ENCODE assay signal across 30 cellular contexts in the genomic region with DNA sequence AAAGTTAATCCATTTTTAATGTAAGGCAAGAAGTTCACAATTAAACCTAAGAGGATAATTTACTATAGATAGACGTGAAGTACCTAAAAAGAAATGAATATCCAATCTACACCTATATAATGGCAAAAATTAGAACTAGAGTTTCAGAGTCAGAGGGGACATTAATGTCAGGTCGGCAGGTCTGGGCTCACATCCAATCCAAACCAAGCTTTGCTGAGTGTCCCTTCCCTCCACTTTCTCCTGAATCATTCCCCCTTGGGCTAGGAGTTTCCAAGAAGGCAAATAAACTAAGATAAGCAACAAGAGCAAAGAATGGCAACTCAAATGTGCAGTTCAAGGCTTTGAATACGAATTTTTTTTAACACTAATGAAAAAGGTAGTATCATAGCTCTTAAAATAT. TPM values are rescaled to one million over a fixed set of nuclear protein-coding genes. Genes with fewer than 3 reads are reported as not detected.
"Had no signal": no experiment of that assay in that cellular context is flagged by ENCODE, and none has a peak within 500 bp of the region (broad histone marks: within the 10 kb centered on the region; RNA-seq: fewer than 3 reads in every experiment).

No MANE protein-coding gene starts in this region.

- H3K4me3 ChIP-seq: left lung, lower lobe of right lung, pancreas, prostate gland, skin epidermis, stomach, testis, thyroid gland, transverse colon, upper lobe of left lung, vagina had no signal

- H3K9me3 ChIP-seq: left lung, lower lobe of right lung, pancreas, prostate gland, testis, thyroid gland, transverse colon, vagina had no signal

- H3K27me3 ChIP-seq: pancreas, testis, vagina had no signal

- H3K27ac Mint-ChIP-seq: immature natural killer cell; mesothelial cell of epicardium; natural killer cell; nephron progenitor cell; stimulated activated naive B cell treated with anti-CD40 and anti-IgM and Interleukin-4, amounts not matched to agents 10 μg/mL and 1 μg/mL and 100 μg/mL, for 72 hours had no signal

- DNase-seq: hypothalamus; immature natural killer cell; kidney; left colon; left lung; mesendoderm; naive B cell; natural killer cell; nephron progenitor cell; pancreas; posterior cingulate gyrus; retina; right cardiac atrium; stimulated activated CD4-positive, alpha-beta T cell treated with anti-CD3 and anti-CD28 coated beads, Interleukin-12 subunit alpha, Interleukin-12 subunit beta, amount 100 ng/mL, for 4 hours; stimulated activated CD4-positive, alpha-beta T cell treated with anti-CD3 and anti-CD28 coated beads, Interleukin-15, amount 100 ng/mL, for 24 hours; stimulated activated CD4-positive, alpha-beta T cell treated with anti-CD3 and anti-CD28 coated beads, Interleukin-2, amount 100 ng/mL, for 24 hours; stimulated activated CD4-positive, alpha-beta T cell treated with anti-CD3 and anti-CD28 coated beads, Interleukin-4, amount 100 ng/mL, for 1 hour; stimulated activated naive B cell treated with anti-CD40 and anti-IgM and Interleukin-4, amounts not matched to agents 10 μg/mL and 1 μg/mL and 100 μg/mL, for 72 hours; stimulated activated naive CD8-positive, alpha-beta T cell treated with anti-CD3 and anti-CD28 coated beads, Interleukin-15, Interleukin-2, amounts not matched to agents 100 U/mL and 50 U/mL, for 24 hours; stomach; testis; thyroid gland; transverse colon; upper lobe of left lung had no signal

- H3K4me1 ChIP-seq: pancreas, prostate gland, testis had no signal

- H3K36me3 ChIP-seq: left lung, lower lobe of right lung, pancreas, prostate gland, stomach, thyroid gland, transverse colon, upper lobe of left lung, vagina had no signal

- H3K4me1 Mint-ChIP-seq: nephron progenitor cell had no signal

- H3K27ac ChIP-seq: left lung, lower lobe of right lung, pancreas, prostate gland, skin epidermis, stomach, testis, thyroid gland, transverse colon, upper lobe of left lung, vagina had no signal

- H3K9me3 Mint-ChIP-seq: natural killer cell; stimulated activated naive B cell treated with anti-CD40 and anti-IgM and Interleukin-4, amounts not matched to agents 10 μg/mL and 1 μg/mL and 100 μg/mL, for 72 hours had no signal

- ATAC-seq: left colon; left lung; lower lobe of right lung; natural killer cell; pancreas; right cardiac atrium; sciatic nerve; stimulated activated naive B cell treated with anti-CD40 and anti-IgM and Interleukin-4, amounts not matched to agents 10 μg/mL and 1 μg/mL and 100 μg/mL, for 72 hours; stimulated activated naive CD8-positive, alpha-beta T cell treated with anti-CD3 and anti-CD28 coated beads, Interleukin-15, Interleukin-2, amounts not matched to agents 100 U/mL and 50 U/mL, for 24 hours had no signal

- H3K36me3 Mint-ChIP-seq: mesothelial cell of epicardium; naive B cell; natural killer cell; stimulated activated naive B cell treated with anti-CD40 and anti-IgM and Interleukin-4, amounts not matched to agents 10 μg/mL and 1 μg/mL and 100 μg/mL, for 72 hours had no signal

- H3K4me3 Mint-ChIP-seq: immature natural killer cell; mesothelial cell of epicardium; natural killer cell; nephron progenitor cell; stimulated activated naive B cell treated with anti-CD40 and anti-IgM and Interleukin-4, amounts not matched to agents 10 μg/mL and 1 μg/mL and 100 μg/mL, for 72 hours had no signal

RNA-seq across cellular contexts. Expression of gene FLT3, which starts 2.9 kb away (rescaled TPM):
- total RNA-seq: vagina had no signal
